ENCODE assay signal across 1 cellular context in genomic region chr10:98383869-98384268, GRCh38.
TF ChIP-seq lines count a peak whose summit lies in the region.

No MANE protein-coding gene starts in this region.

TF ChIP-seq in HCT116, 20 proteins besides CTCF, POLR2A, EP300 and RAD21 (continued from another document):
- TF ChIP-seq SRF (IDR thresholded peaks at IDR 0.05; ENCODE audit: low read depth) (no peak), JUND (IDR thresholded peaks at IDR 0.05) (no peak), REST (IDR thresholded peaks at IDR 0.05; ENCODE audit: low read depth) (no peak), POLR2AphosphoS5 (IDR thresholded peaks at IDR 0.05; ENCODE audit: low read depth, low read length) (no peak)
